1 cellular context compared by ENCODE assay signal in genomic region chr4:7909463-7909862, GRCh38.
TF ChIP-seq lines count a peak whose summit lies in the region.

No MANE protein-coding gene starts in this region.

TF ChIP-seq in HepG2, 621 proteins besides CTCF, POLR2A, EP300 and RAD21 (continued from another document):
- TF ChIP-seq TEF (CRISPR knock-in tag; IDR thresholded peaks at IDR 0.05) (peak; percentile 24; the same call in 1 of the 2 replicates), ARID2 (CRISPR knock-in tag; IDR thresholded peaks at IDR 0.05; ENCODE audit: borderline replicate concordance) (no peak), ZNF3 (CRISPR knock-in tag; IDR thresholded peaks at IDR 0.05) (peak; percentile 73; the same call in 1 of the 2 replicates)
- TF ChIP-seq, protein P1, sequence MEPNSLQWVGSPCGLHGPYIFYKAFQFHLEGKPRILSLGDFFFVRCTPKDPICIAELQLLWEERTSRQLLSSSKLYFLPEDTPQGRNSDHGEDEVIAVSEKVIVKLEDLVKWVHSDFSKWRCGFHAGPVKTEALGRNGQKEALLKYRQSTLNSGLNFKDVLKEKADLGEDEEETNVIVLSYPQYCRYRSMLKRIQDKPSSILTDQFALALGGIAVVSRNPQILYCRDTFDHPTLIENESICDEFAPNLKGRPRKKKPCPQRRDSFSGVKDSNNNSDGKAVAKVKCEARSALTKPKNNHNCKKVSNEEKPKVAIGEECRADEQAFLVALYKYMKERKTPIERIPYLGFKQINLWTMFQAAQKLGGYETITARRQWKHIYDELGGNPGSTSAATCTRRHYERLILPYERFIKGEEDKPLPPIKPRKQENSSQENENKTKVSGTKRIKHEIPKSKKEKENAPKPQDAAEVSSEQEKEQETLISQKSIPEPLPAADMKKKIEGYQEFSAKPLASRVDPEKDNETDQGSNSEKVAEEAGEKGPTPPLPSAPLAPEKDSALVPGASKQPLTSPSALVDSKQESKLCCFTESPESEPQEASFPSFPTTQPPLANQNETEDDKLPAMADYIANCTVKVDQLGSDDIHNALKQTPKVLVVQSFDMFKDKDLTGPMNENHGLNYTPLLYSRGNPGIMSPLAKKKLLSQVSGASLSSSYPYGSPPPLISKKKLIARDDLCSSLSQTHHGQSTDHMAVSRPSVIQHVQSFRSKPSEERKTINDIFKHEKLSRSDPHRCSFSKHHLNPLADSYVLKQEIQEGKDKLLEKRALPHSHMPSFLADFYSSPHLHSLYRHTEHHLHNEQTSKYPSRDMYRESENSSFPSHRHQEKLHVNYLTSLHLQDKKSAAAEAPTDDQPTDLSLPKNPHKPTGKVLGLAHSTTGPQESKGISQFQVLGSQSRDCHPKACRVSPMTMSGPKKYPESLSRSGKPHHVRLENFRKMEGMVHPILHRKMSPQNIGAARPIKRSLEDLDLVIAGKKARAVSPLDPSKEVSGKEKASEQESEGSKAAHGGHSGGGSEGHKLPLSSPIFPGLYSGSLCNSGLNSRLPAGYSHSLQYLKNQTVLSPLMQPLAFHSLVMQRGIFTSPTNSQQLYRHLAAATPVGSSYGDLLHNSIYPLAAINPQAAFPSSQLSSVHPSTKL (CRISPR knock-in tag; IDR thresholded peaks at IDR 0.05), result peak; percentile 17; the same call in 1 of the 2 replicates
